ENCODE assay signal across 28 cellular contexts in genomic region chr7:145276118-145276517, GRCh38.
"Had no signal": no experiment of that assay in that cellular context is flagged by ENCODE, and none has a peak within 500 bp of the region (broad histone marks: within the 10 kb centered on the region; RNA-seq: fewer than 3 reads in every experiment).

No MANE protein-coding gene starts in this region.

- DNase-seq: colonic mucosa; cortex of kidney; dermis blood vessel endothelial cell; dorsolateral prefrontal cortex; effector CD4-positive, alpha-beta T cell; effector CD8-positive, alpha-beta T cell; effector memory CD4-positive, alpha-beta T cell; effector memory CD8-positive, alpha-beta T cell; endodermal cell; erythroblast; esophagus squamous epithelium; foreskin fibroblast; foreskin keratinocyte; gastrocnemius medialis; glutamatergic neuron; head of caudate nucleus; heart left ventricle; heart right ventricle had no signal

- H3K4me3 ChIP-seq: colonic mucosa, coronary artery, dorsolateral prefrontal cortex, esophagus muscularis mucosa, esophagus squamous epithelium, gastrocnemius medialis, gastroesophageal sphincter, heart left ventricle, heart right ventricle, hepatocyte had no signal

- H2AFZ ChIP-seq: hepatocyte had no signal

- ATAC-seq: effector memory CD8-positive, alpha-beta T cell; esophagus mucosa; foreskin keratinocyte; gastrocnemius medialis; gastroesophageal sphincter; heart left ventricle; heart right ventricle had no signal

- H3K27ac ChIP-seq: colonic mucosa, coronary artery, dorsolateral prefrontal cortex, epithelial cell of prostate, esophagus muscularis mucosa, esophagus squamous epithelium, foreskin keratinocyte, gastrocnemius medialis, gastroesophageal sphincter, heart left ventricle, heart right ventricle, hepatocyte had no signal

- H3K4me1 ChIP-seq: colonic mucosa, esophagus muscularis mucosa, esophagus squamous epithelium, foreskin keratinocyte, gastrocnemius medialis, gastroesophageal sphincter, heart left ventricle, heart right ventricle had no signal

- FAIRE-seq: colon, endometrium, endothelial cell of umbilical vein, frontal cortex had no signal

- H3K4me2 ChIP-seq: hepatocyte had no signal

- H3K27me3 ChIP-seq: colonic mucosa, dorsolateral prefrontal cortex, esophagus muscularis mucosa, esophagus squamous epithelium, foreskin keratinocyte, gastrocnemius medialis, gastroesophageal sphincter, heart left ventricle, heart right ventricle, hepatocyte had no signal

- H3K79me2 ChIP-seq: hepatocyte had no signal

- H3K36me3 ChIP-seq: colonic mucosa, esophagus muscularis mucosa, esophagus squamous epithelium, gastrocnemius medialis, gastroesophageal sphincter, heart left ventricle, heart right ventricle had no signal

- H3K9me3 ChIP-seq: colonic mucosa had no signal
